Comparison of ENCODE assay signal across 15 cellular contexts in genomic region chrX:35244796-35245508, GRCh38.
A peak's percentile ranks its signal among the peaks of the same experiment; 100 is the strongest.
DNase-seq lines count a peak whose midpoint lies in the region; ATAC-seq and TF ChIP-seq lines count a peak whose summit lies in the region.
"Had no signal": no experiment of that assay in that cellular context is flagged by ENCODE, and none has a peak within 500 bp of the region (broad histone marks: within the 10 kb centered on the region; RNA-seq: fewer than 3 reads in every experiment).

No MANE protein-coding gene starts in this region.

- no peaks in the 10 kb centered on the region for H3K79me2 ChIP-seq in neural cell (replicated peaks; ENCODE audit: insufficient read depth, low read length)

- H3K9ac ChIP-seq in neural cell (ENCODE audit: low read length): no peak overlapping the region
- H3K9ac ChIP-seq: BLaER1 had no signal

- H3F3A ChIP-seq in neural cell (ENCODE audit: insufficient read depth, low read length, poor library complexity, severe bottlenecking): no peaks in the 10 kb centered on the region

- no peak overlapping the region for H3K27ac ChIP-seq in neural cell (ENCODE audit: low read length)
- H3K27ac ChIP-seq: BLaER1, HL-60 had no signal

- TF ChIP-seq CTCF in neural cell (IDR thresholded peaks at IDR 0.05; ENCODE audit: poor library complexity, severe bottlenecking): no peak

- DNase-seq in activated effector memory CD4-positive, alpha-beta T cell treated with anti-CD3 and anti-CD28 coated beads, Interleukin-2, amount 50 U/mL, for 16 hours: peak; percentile 59
- DNase-seq in activated effector memory CD4-positive, alpha-beta T cell treated with Interleukin-2 at 50 U/mL for 16 hours: no peak
- DNase-seq in putamen (ENCODE audit: low spot score) (peak; percentile 18), HK-2 (ENCODE audit: unreplicated experiment) (no peak)
- DNase-seq: 8988T; Calu3; CD8-positive, alpha-beta T cell; DMS79 treated with DMSO at 0.1 percent for 48 hours; GF-D8 had no signal

- ATAC-seq in GM21576 (IDR thresholded peaks at IDR 0.05; ENCODE audit: unreplicated experiment) (no peak), HG02840 (IDR thresholded peaks at IDR 0.05; ENCODE audit: low FRiP score, unreplicated experiment) (no peak)
- ATAC-seq: CD8-positive, alpha-beta T cell had no signal

- TF ChIP-seq RAD21 in neural cell (conservative IDR thresholded peaks at IDR 0.05): no peak

- TF ChIP-seq EP300 in neural cell (conservative IDR thresholded peaks at IDR 0.05; ENCODE audit: poor library complexity, severe bottlenecking): peak; percentile 65

- H3K9me3 ChIP-seq in neural cell (ENCODE audit: low read length): no peaks in the 10 kb centered on the region
- H3K9me3 ChIP-seq: BLaER1, HAP-1 had no signal

- H3K9me2 ChIP-seq in neural cell (ENCODE audit: insufficient read depth, low read length): no peaks in the 10 kb centered on the region

- H3K27me3 ChIP-seq in neural cell (ENCODE audit: insufficient read depth, low read depth, low read length): no peaks in the 10 kb centered on the region

- no peaks in the 10 kb centered on the region for H3K36me3 ChIP-seq in neural cell (ENCODE audit: insufficient read depth, low read length)
- H3K36me3 ChIP-seq: BLaER1, HAP-1 had no signal

- H4K20me1 ChIP-seq in neural cell (ENCODE audit: insufficient read depth): no peaks in the 10 kb centered on the region
- H4K20me1 ChIP-seq: BLaER1 had no signal

- H3K4me3 ChIP-seq in neural cell (ENCODE audit: low read length): no peak overlapping the region
- H3K4me3 ChIP-seq: BLaER1, HAP-1 had no signal

- no peak overlapping the region for H3K4me2 ChIP-seq in neural cell (ENCODE audit: low read length)
- H3K4me2 ChIP-seq: BLaER1 had no signal

- no peak overlapping the region for H2AFZ ChIP-seq in neural cell (ENCODE audit: low read depth, low read length)

TF ChIP-seq in neural cell, 6 proteins besides CTCF, POLR2A, EP300 and RAD21:
- TF ChIP-seq EZH2 (IDR thresholded peaks at IDR 0.05; ENCODE audit: borderline replicate concordance, insufficient read depth, low read length, poor library complexity, severe bottlenecking) (no peak), POLR2AphosphoS5 (IDR thresholded peaks at IDR 0.05) (peak; percentile 69)

Comparison
In these comparisons a context has a peak if more than half of its experiments do, and no peak if none do; other contexts are left out.
1. DNase-seq: peak in activated effector memory CD4-positive, alpha-beta T cell treated with anti-CD3 and anti-CD28 coated beads, Interleukin-2, amount 50 U/mL, for 16 hours (single experiment) and putamen (single experiment); none in activated effector memory CD4-positive, alpha-beta T cell treated with Interleukin-2 at 50 U/mL for 16 hours (single experiment) and HK-2 (single experiment).